30 cellular contexts compared by ENCODE assay signal in the genomic region with DNA sequence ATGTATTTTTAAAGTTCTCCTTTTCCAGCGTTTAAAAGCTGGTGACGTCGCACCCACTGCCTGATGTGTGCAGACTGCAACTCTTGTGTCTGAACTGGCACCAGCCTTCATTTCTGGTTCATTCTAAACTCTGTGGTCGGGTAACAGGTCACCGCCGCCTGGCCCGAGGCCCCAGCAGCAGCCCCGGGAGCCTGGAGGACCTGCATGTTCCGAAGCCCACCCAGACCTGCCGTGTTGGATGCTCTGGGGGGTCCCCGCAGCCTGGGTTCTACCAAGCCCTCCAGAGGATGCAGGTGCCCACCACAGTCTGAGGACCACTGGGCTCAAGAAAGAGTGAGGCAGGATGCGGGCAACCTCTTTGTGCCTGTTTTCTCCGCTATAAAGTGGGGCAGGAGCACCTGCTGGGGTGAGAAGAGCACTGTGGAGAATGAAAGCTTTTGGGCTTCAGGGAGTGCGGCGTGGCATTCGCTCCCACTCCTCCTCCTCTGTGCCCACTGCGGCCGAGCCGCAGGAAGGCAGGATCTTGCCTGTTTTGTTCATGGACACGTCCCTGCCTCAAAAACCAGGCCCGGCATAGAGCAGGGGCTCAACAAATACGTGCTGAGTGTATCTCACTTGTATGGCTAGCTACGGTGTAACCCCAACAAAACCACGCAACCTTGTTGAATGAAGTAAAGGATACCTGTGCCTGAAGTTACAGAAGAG.
"Had no signal": no experiment of that assay in that cellular context is flagged by ENCODE, and none has a peak within 500 bp of the region (broad histone marks: within the 10 kb centered on the region; RNA-seq: fewer than 3 reads in every experiment).

No MANE protein-coding gene starts in this region.

- H3K4me1 Mint-ChIP-seq: activated B cell treated with CpG ODN at 0.5 μM for 24 hours; activated naive CD4-positive, alpha-beta T cell treated with anti-CD3 and anti-CD28 coated beads, Interleukin-2, amount 50 U/mL, for 24 hours; activated naive CD8-positive, alpha-beta T cell treated with anti-CD3 and anti-CD28 coated beads, Interleukin-2, amount 10 ng/mL, durations not matched to agents 7 days and 5 days; activated T-helper 17 cell treated with anti-CD3 and anti-CD28 coated beads, Interleukin-2, amount 50 U/mL, for 72 hours; brain; central memory CD8-positive, alpha-beta T cell; T-cell had no signal

- H3K36me3 Mint-ChIP-seq: activated naive CD4-positive, alpha-beta T cell treated with anti-CD3 and anti-CD28 coated beads, Interleukin-2, amount 50 U/mL, for 24 hours had no signal

- DNase-seq: activated B cell treated with CpG ODN at 0.5 μM for 24 hours; activated CD4-positive, alpha-beta T cell treated with anti-CD3 and anti-CD28 coated beads for 48 hours; activated CD4-positive, alpha-beta T cell treated with anti-CD3 and anti-CD28 coated beads, Interleukin-2, amount 50 U/mL, for 1 hour; activated CD4-positive, alpha-beta T cell treated with anti-CD3 and anti-CD28 coated beads, Interleukin-2, amount 50 U/mL, for 48 hours; activated CD8-positive, alpha-beta memory T cell treated with anti-CD3 and anti-CD28 coated beads for 24 hours; activated CD8-positive, alpha-beta T cell treated with anti-CD3 and anti-CD28 coated beads for 36 hours; activated effector memory CD4-positive, alpha-beta T cell treated with Interleukin-2 at 50 U/mL for 16 hours; activated gamma-delta T cell treated with Interleukin-2 at 50 U/mL for 16 hours; activated naive CD4-positive, alpha-beta T cell treated with Interleukin-2 at 50 U/mL for 16 hours; activated naive CD8-positive, alpha-beta T cell treated with anti-CD3 and anti-CD28 coated beads, Interleukin-2, amount 10 ng/mL, durations not matched to agents 7 days and 5 days; activated T-cell treated with anti-CD3 and anti-CD28 coated beads, Interleukin-2, amount 50 U/mL, for 4 hours; cortex of kidney; dermis blood vessel endothelial cell; effector CD4-positive, alpha-beta T cell; effector memory CD8-positive, alpha-beta T cell; erythroblast; foreskin keratinocyte; gastrocnemius medialis; glutamatergic neuron; heart left ventricle; T-cell; T1000; WERI-Rb-1 had no signal

- ATAC-seq: activated CD4-positive, CD25-positive, alpha-beta regulatory T cell treated with anti-CD3 and anti-CD28 coated beads, Interleukin-2, amount 50 U/mL, for 24 hours; activated CD8-positive, alpha-beta T cell treated with anti-CD3 and anti-CD28 coated beads for 36 hours; activated T-cell treated with anti-CD3 and anti-CD28 coated beads, Interleukin-2, amount 50 U/mL, for 4 hours; activated T-helper 17 cell treated with anti-CD3 and anti-CD28 coated beads, Interleukin-2, amount 50 U/mL, for 72 hours; effector memory CD8-positive, alpha-beta T cell; foreskin keratinocyte; gastrocnemius medialis; heart left ventricle; T-cell had no signal

- H3K9me3 Mint-ChIP-seq: activated B cell treated with CpG ODN at 0.5 μM for 24 hours; activated CD8-positive, alpha-beta T cell treated with anti-CD3 and anti-CD28 coated beads for 36 hours; activated naive CD4-positive, alpha-beta T cell treated with anti-CD3 and anti-CD28 coated beads, Interleukin-2, amount 50 U/mL, for 24 hours; activated naive CD8-positive, alpha-beta T cell treated with anti-CD3 and anti-CD28 coated beads, Interleukin-2, amount 10 ng/mL, durations not matched to agents 7 days and 5 days; activated T-cell treated with anti-CD3 and anti-CD28 coated beads, Interleukin-2, amount 50 U/mL, for 4 hours; activated T-helper 17 cell treated with anti-CD3 and anti-CD28 coated beads, Interleukin-2, amount 50 U/mL, for 72 hours; brain; central memory CD8-positive, alpha-beta T cell; effector memory CD8-positive, alpha-beta T cell; T-cell; T-helper 1 cell treated with Interleukin-12 subunit alpha and Interleukin-12 subunit beta and Interleukin-4 antibody, amounts not matched to agents 30 μg/mL and 1 μg/mL, for 36 hours; T-helper 2 cell treated with Interferon-gamma antibody and Interleukin-4, amounts not matched to agents 5 μg/mL and 100 μg/mL, for 36 hours had no signal

- H3K4me3 Mint-ChIP-seq: activated B cell treated with CpG ODN at 0.5 μM for 24 hours; activated CD8-positive, alpha-beta T cell treated with anti-CD3 and anti-CD28 coated beads for 36 hours; activated naive CD4-positive, alpha-beta T cell treated with anti-CD3 and anti-CD28 coated beads, Interleukin-2, amount 50 U/mL, for 24 hours; activated naive CD8-positive, alpha-beta T cell treated with anti-CD3 and anti-CD28 coated beads, Interleukin-2, amount 10 ng/mL, durations not matched to agents 7 days and 5 days; activated T-cell treated with anti-CD3 and anti-CD28 coated beads, Interleukin-2, amount 50 U/mL, for 4 hours; activated T-helper 17 cell treated with anti-CD3 and anti-CD28 coated beads, Interleukin-2, amount 50 U/mL, for 72 hours; brain; central memory CD8-positive, alpha-beta T cell; effector memory CD8-positive, alpha-beta T cell; T-cell; T-helper 1 cell treated with Interleukin-12 subunit alpha and Interleukin-12 subunit beta and Interleukin-4 antibody, amounts not matched to agents 30 μg/mL and 1 μg/mL, for 36 hours; T-helper 2 cell treated with Interferon-gamma antibody and Interleukin-4, amounts not matched to agents 5 μg/mL and 100 μg/mL, for 36 hours had no signal

- H3K27me3 Mint-ChIP-seq: activated B cell treated with CpG ODN at 0.5 μM for 24 hours; activated CD8-positive, alpha-beta T cell treated with anti-CD3 and anti-CD28 coated beads for 36 hours; activated naive CD4-positive, alpha-beta T cell treated with anti-CD3 and anti-CD28 coated beads, Interleukin-2, amount 50 U/mL, for 24 hours; activated naive CD8-positive, alpha-beta T cell treated with anti-CD3 and anti-CD28 coated beads, Interleukin-2, amount 10 ng/mL, durations not matched to agents 7 days and 5 days; activated T-helper 17 cell treated with anti-CD3 and anti-CD28 coated beads, Interleukin-2, amount 50 U/mL, for 72 hours; brain; central memory CD8-positive, alpha-beta T cell; effector memory CD8-positive, alpha-beta T cell; T-cell had no signal

- H3K27ac Mint-ChIP-seq: activated B cell treated with CpG ODN at 0.5 μM for 24 hours; activated CD8-positive, alpha-beta T cell treated with anti-CD3 and anti-CD28 coated beads for 36 hours; activated naive CD8-positive, alpha-beta T cell treated with anti-CD3 and anti-CD28 coated beads, Interleukin-2, amount 10 ng/mL, durations not matched to agents 7 days and 5 days; brain; T-cell; T-helper 1 cell treated with Interleukin-12 subunit alpha and Interleukin-12 subunit beta and Interleukin-4 antibody, amounts not matched to agents 30 μg/mL and 1 μg/mL, for 36 hours; T-helper 2 cell treated with Interferon-gamma antibody and Interleukin-4, amounts not matched to agents 5 μg/mL and 100 μg/mL, for 36 hours had no signal
